In the genomic region with DNA sequence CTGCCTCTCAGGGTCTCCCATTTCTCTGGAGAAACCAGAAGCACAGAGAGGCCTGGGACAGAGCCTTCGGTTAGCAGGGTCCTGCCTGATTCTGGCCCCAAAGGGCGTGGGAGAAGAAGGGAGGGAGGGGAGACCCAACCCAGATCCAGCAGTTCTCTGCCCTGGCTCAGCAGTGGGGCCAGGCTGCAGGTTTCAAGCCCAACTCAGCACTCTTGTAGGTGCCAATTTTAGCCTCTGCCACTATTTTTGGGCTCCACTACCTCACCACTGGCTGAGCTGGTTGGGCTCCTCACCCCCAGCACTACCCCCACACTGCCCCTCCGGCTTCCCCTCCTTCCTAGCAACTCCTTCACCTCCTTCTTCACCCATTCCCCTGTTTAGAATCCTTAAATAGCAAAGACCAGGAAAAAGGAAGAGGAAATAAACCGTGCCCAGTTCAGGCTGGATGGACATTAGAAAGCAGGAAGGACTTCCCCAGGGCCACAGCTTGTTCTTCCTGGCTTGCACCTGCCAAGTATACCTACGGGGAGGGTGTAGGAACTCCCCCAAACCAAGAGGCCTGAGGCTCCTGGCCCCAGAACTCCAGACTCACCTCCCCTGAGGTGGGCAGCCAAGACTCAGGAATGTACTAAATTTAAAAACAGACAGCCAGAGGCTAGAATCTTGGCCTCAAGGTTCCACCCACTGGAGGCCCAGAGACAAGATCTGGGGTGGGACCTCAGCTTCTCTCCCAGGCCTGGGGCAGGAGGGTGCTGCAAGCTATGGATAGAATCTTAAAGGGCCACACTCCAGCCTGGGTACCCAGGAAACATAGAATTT, we compare ENCODE assay signal across 8 cellular contexts. TPM values are rescaled to one million over a fixed set of nuclear protein-coding genes. Genes with fewer than 3 reads are reported as not detected.
DNase-seq lines count a peak whose midpoint lies in the region; ATAC-seq and TF ChIP-seq lines count a peak whose summit lies in the region.

No MANE protein-coding gene starts in this region.

- H3K4me1 ChIP-seq in rectal smooth muscle tissue (ENCODE audit: control insufficient read depth, insufficient read depth, low read length), result peaks cover 40% of the 10 kb centered on the region

- H3K4me3 Mint-ChIP-seq in T-helper 17 cell, result peak overlapping the region; percentile 99

- no peaks in the 10 kb centered on the region for H3K9me3 ChIP-seq in T-helper 17 cell (ENCODE audit: control insufficient read depth, low read length, poor library complexity, severe bottlenecking)

- peak; percentile 19 for DNase-seq in DMS53 (lab: John Stamatoyannopoulos, UW)
- no peak for DNase-seq in DMS53 treated with DMSO at 0.1 percent for 48 hours (lab: John Stamatoyannopoulos, UW; ENCODE audit: unreplicated experiment)
- no peak for DNase-seq in T-helper 17 cell
- peak in 1 of 2 donors; percentile 69 for DNase-seq in foreskin fibroblast
- no peak for DNase-seq in A172 (ENCODE audit: low spot score)
- no peak for DNase-seq in NCI-H1930 (lab: John Stamatoyannopoulos, UW)

- peaks cover 17% of the 10 kb centered on the region for H3K36me3 Mint-ChIP-seq in T-helper 17 cell (ENCODE audit: low read depth)

- H3K36me3 ChIP-seq in rectal smooth muscle tissue (ENCODE audit: control insufficient read depth, insufficient read depth, low read length), result no peaks in the 10 kb centered on the region

- peak overlapping the region; percentile 29 for H3K9ac ChIP-seq in rectal smooth muscle tissue (ENCODE audit: low read length)

- peak overlapping the region; percentile 57 for H3K27ac ChIP-seq in rectal smooth muscle tissue (ENCODE audit: low read depth, low read length)

- H3K4me1 Mint-ChIP-seq in T-helper 17 cell, result peaks cover 62% of the 10 kb centered on the region

- H3K27ac Mint-ChIP-seq in T-helper 17 cell, result peak overlapping the region; percentile 96

- peak overlapping the region; percentile 77 to 91 for H3K4me3 ChIP-seq in foreskin fibroblast (ENCODE audit: low read depth in 1 of 2, low read length in 2 of 2)
- H3K4me3 ChIP-seq in rectal smooth muscle tissue (ENCODE audit: low read length), result peak overlapping the region; percentile 86

- no peaks in the 10 kb centered on the region for H3K27me3 ChIP-seq in rectal smooth muscle tissue (ENCODE audit: control insufficient read depth, insufficient read depth, low read length)

- TF ChIP-seq CTCF in foreskin fibroblast (IDR thresholded peaks at IDR 0.05; ENCODE audit: low read depth, low read length), result no peak

- H3K27me3 Mint-ChIP-seq in T-helper 17 cell, result no peaks in the 10 kb centered on the region

- ATAC-seq in T-helper 17 cell, result no peak
- ATAC-seq in GM21529 (IDR thresholded peaks at IDR 0.05; ENCODE audit: unreplicated experiment), result no peak

RNA-seq across cellular contexts. Expression of gene ARHGEF2, which starts 1.4 kb away (rescaled TPM):
- total RNA-seq in T-helper 17 cell, result 100 to 1,000 TPM in 1 of 2 donors, 10 to 100 TPM in 1; 86.1 to 123 TPM
- total RNA-seq in A172 (2014; rRNA removed; shearing (Covaris generic)), result 153 and 155 TPM in 2 replicates

RNA-seq across cellular contexts. Expression of gene RXFP4, which starts 38.3 kb away (rescaled TPM):
- total RNA-seq in T-helper 17 cell, result not detected
- not detected in 2 replicates for total RNA-seq in A172 (2014; rRNA removed; shearing (Covaris generic))

RNA-seq across cellular contexts. Expression of gene SSR2, which starts 41.0 kb away (rescaled TPM):
- total RNA-seq in T-helper 17 cell, result 100 to 1,000 TPM; 217 to 234 TPM
- total RNA-seq in A172 (2014; rRNA removed; shearing (Covaris generic)), result 573 and 778 TPM in 2 replicates

RNA-seq across cellular contexts. Expression of gene KHDC4, which starts 45.5 kb away (rescaled TPM):
- total RNA-seq in T-helper 17 cell, result 10 to 100 TPM; 59.9 to 63.1 TPM
- 52.3 and 53.9 TPM in 2 replicates for total RNA-seq in A172 (2014; rRNA removed; shearing (Covaris generic))
